In genomic region chr5:143952809-143953208, GRCh38 we compare ENCODE assay signal across 6 cellular contexts.
"Had no signal": no experiment of that assay in that cellular context is flagged by ENCODE, and none has a peak within 500 bp of the region (broad histone marks: within the 10 kb centered on the region; RNA-seq: fewer than 3 reads in every experiment).

No MANE protein-coding gene starts in this region.

- FAIRE-seq: HepG2, HTR-8/SVneo, K562 had no signal

- H3K4me3 ChIP-seq: K562 had no signal

- H3K4me3 Mint-ChIP-seq: IgD-negative memory B cell had no signal

- DNase-seq: IMR-90 had no signal

- H3K27ac Mint-ChIP-seq: IgD-negative memory B cell had no signal

- H3K4me1 Mint-ChIP-seq: IgD-negative memory B cell had no signal

- H3K27ac ChIP-seq: HL-60 had no signal
